ENCODE assay signal across 14 cellular contexts in genomic region chr5:82307431-82307830, GRCh38. TPM values are rescaled to one million over a fixed set of nuclear protein-coding genes. Genes with fewer than 3 reads are reported as not detected.
A peak's percentile ranks its signal among the peaks of the same experiment; 100 is the strongest.
DNase-seq lines count a peak whose midpoint lies in the region; ATAC-seq, FAIRE-seq and TF ChIP-seq lines count a peak whose summit lies in the region.
"Had no signal": no experiment of that assay in that cellular context is flagged by ENCODE, and none has a peak within 500 bp of the region (broad histone marks: within the 10 kb centered on the region; RNA-seq: fewer than 3 reads in every experiment).

No MANE protein-coding gene starts in this region.

- ATAC-seq in Right ventricle myocardium inferior = no peak

- WGBS in thyroid gland, 2 donors = 20 to 25% methylated on average over 3 of the region's 3 CpGs

- H3K27ac ChIP-seq in left ventricle myocardium inferior (replicated peaks) (peak overlapping the region; percentile 31), astrocyte (ENCODE audit: low read depth, low read length) (no peak overlapping the region), thyroid gland (peak overlapping the region in 1 of 3 donors; percentile 85)
- H3K27ac ChIP-seq: A549 had no signal

- peak; percentile 43 for FAIRE-seq in astrocyte (lab: Jason Lieb, UNC)
- FAIRE-seq: A549, colon had no signal

- H3K27me3 Mint-ChIP-seq in astrocyte (ENCODE audit: low read depth, unreplicated experiment) = no peaks in the 10 kb centered on the region
- H3K27me3 Mint-ChIP-seq: CD4-positive, CD25-positive, alpha-beta regulatory T cell had no signal

- no peaks in the 10 kb centered on the region for H4K20me1 ChIP-seq in astrocyte (ENCODE audit: insufficient read depth, low read length)

- peaks cover 3% of the 10 kb centered on the region for H3K36me3 Mint-ChIP-seq in astrocyte (ENCODE audit: low read depth, unreplicated experiment)

- TF ChIP-seq POLR2A in thyroid gland (IDR thresholded peaks at IDR 0.05) = no peak

- H3K9me3 ChIP-seq in left ventricle myocardium inferior (replicated peaks) (no peaks in the 10 kb centered on the region), astrocyte (ENCODE audit: insufficient read depth, low read depth, low read length) (no peaks in the 10 kb centered on the region), thyroid gland (no peaks in the 10 kb centered on the region)
- H3K9me3 ChIP-seq: A549 had no signal

- peaks cover 7% of the 10 kb centered on the region for H3K4me1 ChIP-seq in left ventricle myocardium inferior
- H3K4me1 ChIP-seq in astrocyte (ENCODE audit: insufficient read depth, low read length) = peaks cover under 1% of the 10 kb centered on the region
- peaks cover 0 to 6% of the 10 kb centered on the region in 2 donors for H3K4me1 ChIP-seq in thyroid gland
- H3K4me1 ChIP-seq: A549 had no signal

- peak overlapping the region; percentile 32 for H2AFZ ChIP-seq in astrocyte (ENCODE audit: low read depth, low read length)

- H3K36me3 ChIP-seq in left ventricle myocardium inferior = peaks cover 9% of the 10 kb centered on the region
- H3K36me3 ChIP-seq in astrocyte (ENCODE audit: insufficient read depth, low read length) = no peaks in the 10 kb centered on the region
- no peaks in the 10 kb centered on the region for H3K36me3 ChIP-seq in thyroid gland

- no peak overlapping the region for H3K27ac Mint-ChIP-seq in astrocyte (ENCODE audit: unreplicated experiment)
- H3K27ac Mint-ChIP-seq: CD4-positive, CD25-positive, alpha-beta regulatory T cell had no signal

- H3K79me2 ChIP-seq in astrocyte (ENCODE audit: insufficient read depth, low read length) = no peaks in the 10 kb centered on the region

- no peak overlapping the region for H3K4me3 Mint-ChIP-seq in astrocyte (ENCODE audit: unreplicated experiment)
- H3K4me3 Mint-ChIP-seq: CD4-positive, CD25-positive, alpha-beta regulatory T cell had no signal

- intact Hi-C loops in left ventricle myocardium inferior (cut with micrococcal nuclease) (no loop called here), Right ventricle myocardium inferior (cut with DNase I) (no loop called here), thyroid gland (cut with DNase I) (no loop called here)

- H3K4me3 ChIP-seq in left ventricle myocardium inferior = no peak overlapping the region
- H3K4me3 ChIP-seq in astrocyte (ENCODE audit: insufficient read depth, low read depth, low read length) = no peak overlapping the region
- H3K4me3 ChIP-seq in fibroblast of the aortic adventitia (ENCODE audit: low read depth, low read length) = no peak overlapping the region
- no peak overlapping the region for H3K4me3 ChIP-seq in thyroid gland (replicated peaks in 1 of 3)
- H3K4me3 ChIP-seq: A549 had no signal

- H3K4me2 ChIP-seq in astrocyte (ENCODE audit: low read length) = no peak overlapping the region
- H3K4me2 ChIP-seq: A549 had no signal

- TF ChIP-seq CTCF in left ventricle myocardium inferior (IDR thresholded peaks at IDR 0.05; ENCODE audit: borderline replicate concordance) (no peak), astrocyte (IDR thresholded peaks at IDR 0.05; ENCODE audit: insufficient read depth, low read depth, low read length) (no peak), fibroblast of the aortic adventitia (IDR thresholded peaks at IDR 0.05; ENCODE audit: insufficient read depth, low read length) (peak; percentile 23), thyroid gland (IDR thresholded peaks at IDR 0.05) (peak in 2 of 6 experiments; percentile 9 to 33)

- peaks cover 2% of the 10 kb centered on the region for H3K4me1 Mint-ChIP-seq in astrocyte (ENCODE audit: low read depth, unreplicated experiment)
- H3K4me1 Mint-ChIP-seq: CD4-positive, CD25-positive, alpha-beta regulatory T cell had no signal

- H3K9ac ChIP-seq in astrocyte (ENCODE audit: low read length) = no peak overlapping the region

- no peaks in the 10 kb centered on the region for H3K9me3 Mint-ChIP-seq in astrocyte (ENCODE audit: unreplicated experiment)

- DNase-seq in left ventricle myocardium inferior = no peak
- DNase-seq in Right ventricle myocardium inferior (ENCODE audit: missing footprints) = no peak
- DNase-seq in astrocyte (ENCODE audit: low read depth) = peak; percentile 44
- DNase-seq in fibroblast of the aortic adventitia (ENCODE audit: low read depth) = peak; percentile 83
- DNase-seq in thyroid gland = peak; percentile 49 to 66
- DNase-seq in stimulated activated naive CD4-positive, alpha-beta T cell (lab: John Stamatoyannopoulos, UW) = no peak
- no peak for DNase-seq in islet precursor cell
- no peak for DNase-seq in NK-92 (lab: John Stamatoyannopoulos, UW; ENCODE audit: unreplicated experiment)
- DNase-seq: activated CD4-positive, alpha-beta T cell treated with anti-CD3 and anti-CD28 coated beads, Interleukin-2, amount 50 U/mL, for 4 hours; activated naive CD4-positive, alpha-beta T cell; CD4-positive, CD25-positive, alpha-beta regulatory T cell; NCI-H1417 treated with DMSO at 0.1 percent for 48 hours had no signal

- H3K27me3 ChIP-seq in left ventricle myocardium inferior (ENCODE audit: low read depth) = no peaks in the 10 kb centered on the region
- no peaks in the 10 kb centered on the region for H3K27me3 ChIP-seq in astrocyte (ENCODE audit: insufficient read depth, low read length)
- no peaks in the 10 kb centered on the region for H3K27me3 ChIP-seq in thyroid gland

RNA-seq across cellular contexts. Expression of gene RPS23, which starts 29.3 kb away (rescaled TPM):
- total RNA-seq in left ventricle myocardium inferior (1,103 TPM), Right ventricle myocardium inferior (1,242 TPM), astrocyte (1,547 and 1,683 TPM in 2 replicates), fibroblast of the aortic adventitia (ENCODE audit: low replicate concordance) (3,292 and 4,809 TPM in 2 replicates), thyroid gland (1,000 to 10,000 TPM; 1,596 to 2,915 (median 2,211) TPM)

Comparison
In these comparisons a context has a peak if more than half of its experiments do, and no peak if none do; other contexts are left out.
1. DNase-seq: peak in astrocyte (single experiment), fibroblast of the aortic adventitia (single experiment) and thyroid gland (2 of 2); none in left ventricle myocardium inferior (single experiment), Right ventricle myocardium inferior (single experiment), stimulated activated naive CD4-positive, alpha-beta T cell (0 of 6), islet precursor cell (single experiment) and NK-92 (single experiment).